In genomic region chr1:58005212-58005611, GRCh38 we compare ENCODE assay signal across 2 cellular contexts.
TF ChIP-seq lines count a peak whose summit lies in the region.

No MANE protein-coding gene starts in this region.

TF ChIP-seq in GM23338, 12 proteins besides CTCF, POLR2A, EP300 and RAD21:
- no peak for TF ChIP-seq NANOG (IDR thresholded peaks at IDR 0.05; ENCODE audit: borderline replicate concordance)
- no peak for TF ChIP-seq STAT1 (IDR thresholded peaks at IDR 0.05; ENCODE audit: unreplicated experiment)
- no peak for TF ChIP-seq ZNF331 (CRISPR knock-in tag; IDR thresholded peaks at IDR 0.05; ENCODE audit: low read depth)
- no peak for TF ChIP-seq ZNF114 (CRISPR knock-in tag; IDR thresholded peaks at IDR 0.05)
- no peak for TF ChIP-seq EZH2 (IDR thresholded peaks at IDR 0.05; ENCODE audit: low read depth, unreplicated experiment)
- TF ChIP-seq CREB1 (CRISPR knock-in tag; IDR thresholded peaks at IDR 0.05; ENCODE audit: low read depth), result no peak
- TF ChIP-seq REST (IDR thresholded peaks at IDR 0.05; ENCODE audit: unreplicated experiment), result no peak
- no peak for TF ChIP-seq POLR2AphosphoS5 (IDR thresholded peaks at IDR 0.05; ENCODE audit: low read depth)
- TF ChIP-seq ETS1 (IDR thresholded peaks at IDR 0.05), result no peak
- no peak for TF ChIP-seq EZH2phosphoT487 (IDR thresholded peaks at IDR 0.05; ENCODE audit: unreplicated experiment)
- TF ChIP-seq JUNB (IDR thresholded peaks at IDR 0.05; ENCODE audit: unreplicated experiment), result no peak
- TF ChIP-seq ZNF462 (CRISPR knock-in tag; IDR thresholded peaks at IDR 0.05), result no peak
TF ChIP-seq in GM23338: peak in this region for 0.

TF ChIP-seq in H1, 55 proteins besides CTCF, POLR2A, EP300 and RAD21 (continued from another document):
- TF ChIP-seq SAP30 (IDR thresholded peaks at IDR 0.05; ENCODE audit: insufficient read depth, insufficient replicate concordance, low read length) (no peak), SUZ12 (IDR thresholded peaks at IDR 0.05; ENCODE audit: low read length) (no peak), CBX8 (IDR thresholded peaks at IDR 0.05; ENCODE audit: borderline replicate concordance, low read depth, low read length) (no peak), JUN (IDR thresholded peaks at IDR 0.05; ENCODE audit: low read depth, low read length) (no peak), SP1 (IDR thresholded peaks at IDR 0.05; ENCODE audit: low read depth, low read length) (no peak), GTF2F1 (IDR thresholded peaks at IDR 0.05; ENCODE audit: borderline replicate concordance, low read depth, low read length) (no peak), BACH1 (IDR thresholded peaks at IDR 0.05; ENCODE audit: low read length) (no peak)
